In genomic region chr18:35470440-35470839, GRCh38 we compare ENCODE assay signal across 1 cellular context.
TF ChIP-seq lines count a peak whose summit lies in the region.

No MANE protein-coding gene starts in this region.

TF ChIP-seq in IMR-90, 13 proteins besides CTCF, POLR2A, EP300 and RAD21:
- TF ChIP-seq BHLHE40 (IDR thresholded peaks at IDR 0.05; ENCODE audit: low read depth, low read length) (no peak), RFX5 (IDR thresholded peaks at IDR 0.05; ENCODE audit: low read depth, low read length) (no peak), MAZ (IDR thresholded peaks at IDR 0.05; ENCODE audit: borderline replicate concordance, low read depth, low read length) (no peak), FOS (IDR thresholded peaks at IDR 0.05; ENCODE audit: low read depth, low read length) (no peak), MXI1 (IDR thresholded peaks at IDR 0.05; ENCODE audit: borderline replicate concordance, low read depth, low read length) (no peak), MAFK (IDR thresholded peaks at IDR 0.05; ENCODE audit: low read depth, low read length) (no peak), CEBPB (IDR thresholded peaks at IDR 0.05; ENCODE audit: low read depth, low read length) (no peak), ELK1 (IDR thresholded peaks at IDR 0.05; ENCODE audit: borderline replicate concordance, low read depth, low read length) (no peak), RCOR1 (IDR thresholded peaks at IDR 0.05; ENCODE audit: insufficient replicate concordance, low read length) (no peak), CHD1 (IDR thresholded peaks at IDR 0.05; ENCODE audit: low read depth, low read length) (no peak), USF2 (IDR thresholded peaks at IDR 0.05; ENCODE audit: low read depth, low read length) (no peak), NFE2L2 (IDR thresholded peaks at IDR 0.05; ENCODE audit: low read depth, low read length) (no peak), SMC3 (IDR thresholded peaks at IDR 0.05; ENCODE audit: low read depth, low read length) (no peak)
